In genomic region chr1:228455715-228456114, GRCh38 we compare ENCODE assay signal across 1 cellular context.
TF ChIP-seq lines count a peak whose summit lies in the region.

No MANE protein-coding gene starts in this region.

TF ChIP-seq in GM23338, 12 proteins besides CTCF, POLR2A, EP300 and RAD21 (continued from another document):
- TF ChIP-seq, protein P1, sequence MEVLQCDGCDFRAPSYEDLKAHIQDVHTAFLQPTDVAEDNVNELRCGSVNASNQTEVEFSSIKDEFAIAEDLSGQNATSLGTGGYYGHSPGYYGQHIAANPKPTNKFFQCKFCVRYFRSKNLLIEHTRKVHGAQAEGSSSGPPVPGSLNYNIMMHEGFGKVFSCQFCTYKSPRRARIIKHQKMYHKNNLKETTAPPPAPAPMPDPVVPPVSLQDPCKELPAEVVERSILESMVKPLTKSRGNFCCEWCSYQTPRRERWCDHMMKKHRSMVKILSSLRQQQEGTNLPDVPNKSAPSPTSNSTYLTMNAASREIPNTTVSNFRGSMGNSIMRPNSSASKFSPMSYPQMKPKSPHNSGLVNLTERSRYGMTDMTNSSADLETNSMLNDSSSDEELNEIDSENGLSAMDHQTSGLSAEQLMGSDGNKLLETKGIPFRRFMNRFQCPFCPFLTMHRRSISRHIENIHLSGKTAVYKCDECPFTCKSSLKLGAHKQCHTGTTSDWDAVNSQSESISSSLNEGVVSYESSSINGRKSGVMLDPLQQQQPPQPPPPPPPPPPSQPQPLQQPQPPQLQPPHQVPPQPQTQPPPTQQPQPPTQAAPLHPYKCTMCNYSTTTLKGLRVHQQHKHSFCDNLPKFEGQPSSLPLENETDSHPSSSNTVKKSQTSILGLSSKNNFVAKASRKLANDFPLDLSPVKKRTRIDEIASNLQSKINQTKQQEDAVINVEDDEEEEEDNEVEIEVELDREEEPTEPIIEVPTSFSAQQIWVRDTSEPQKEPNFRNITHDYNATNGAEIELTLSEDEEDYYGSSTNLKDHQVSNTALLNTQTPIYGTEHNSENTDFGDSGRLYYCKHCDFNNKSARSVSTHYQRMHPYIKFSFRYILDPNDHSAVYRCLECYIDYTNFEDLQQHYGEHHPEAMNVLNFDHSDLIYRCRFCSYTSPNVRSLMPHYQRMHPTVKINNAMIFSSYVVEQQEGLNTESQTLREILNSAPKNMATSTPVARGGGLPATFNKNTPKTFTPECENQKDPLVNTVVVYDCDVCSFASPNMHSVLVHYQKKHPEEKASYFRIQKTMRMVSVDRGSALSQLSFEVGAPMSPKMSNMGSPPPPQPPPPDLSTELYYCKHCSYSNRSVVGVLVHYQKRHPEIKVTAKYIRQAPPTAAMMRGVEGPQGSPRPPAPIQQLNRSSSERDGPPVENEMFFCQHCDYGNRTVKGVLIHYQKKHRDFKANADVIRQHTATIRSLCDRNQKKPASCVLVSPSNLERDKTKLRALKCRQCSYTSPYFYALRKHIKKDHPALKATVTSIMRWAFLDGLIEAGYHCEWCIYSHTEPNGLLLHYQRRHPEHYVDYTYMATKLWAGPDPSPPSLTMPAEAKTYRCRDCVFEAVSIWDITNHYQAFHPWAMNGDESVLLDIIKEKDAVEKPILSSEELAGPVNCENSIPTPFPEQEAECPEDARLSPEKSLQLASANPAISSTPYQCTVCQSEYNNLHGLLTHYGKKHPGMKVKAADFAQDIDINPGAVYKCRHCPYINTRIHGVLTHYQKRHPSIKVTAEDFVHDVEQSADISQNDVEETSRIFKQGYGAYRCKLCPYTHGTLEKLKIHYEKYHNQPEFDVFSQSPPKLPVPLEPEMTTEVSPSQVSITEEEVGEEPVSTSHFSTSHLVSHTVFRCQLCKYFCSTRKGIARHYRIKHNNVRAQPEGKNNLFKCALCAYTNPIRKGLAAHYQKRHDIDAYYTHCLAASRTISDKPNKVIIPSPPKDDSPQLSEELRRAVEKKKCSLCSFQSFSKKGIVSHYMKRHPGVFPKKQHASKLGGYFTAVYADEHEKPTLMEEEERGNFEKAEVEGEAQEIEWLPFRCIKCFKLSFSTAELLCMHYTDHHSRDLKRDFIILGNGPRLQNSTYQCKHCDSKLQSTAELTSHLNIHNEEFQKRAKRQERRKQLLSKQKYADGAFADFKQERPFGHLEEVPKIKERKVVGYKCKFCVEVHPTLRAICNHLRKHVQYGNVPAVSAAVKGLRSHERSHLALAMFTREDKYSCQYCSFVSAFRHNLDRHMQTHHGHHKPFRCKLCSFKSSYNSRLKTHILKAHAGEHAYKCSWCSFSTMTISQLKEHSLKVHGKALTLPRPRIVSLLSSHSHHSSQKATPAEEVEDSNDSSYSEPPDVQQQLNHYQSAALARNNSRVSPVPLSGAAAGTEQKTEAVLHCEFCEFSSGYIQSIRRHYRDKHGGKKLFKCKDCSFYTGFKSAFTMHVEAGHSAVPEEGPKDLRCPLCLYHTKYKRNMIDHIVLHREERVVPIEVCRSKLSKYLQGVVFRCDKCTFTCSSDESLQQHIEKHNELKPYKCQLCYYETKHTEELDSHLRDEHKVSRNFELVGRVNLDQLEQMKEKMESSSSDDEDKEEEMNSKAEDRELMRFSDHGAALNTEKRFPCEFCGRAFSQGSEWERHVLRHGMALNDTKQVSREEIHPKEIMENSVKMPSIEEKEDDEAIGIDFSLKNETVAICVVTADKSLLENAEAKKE (CRISPR knock-in tag; IDR thresholded peaks at IDR 0.05): no peak
- TF ChIP-seq NANOG (IDR thresholded peaks at IDR 0.05; ENCODE audit: borderline replicate concordance) (no peak), POLR2AphosphoS5 (IDR thresholded peaks at IDR 0.05; ENCODE audit: low read depth) (no peak), EZH2 (IDR thresholded peaks at IDR 0.05; ENCODE audit: low read depth, unreplicated experiment) (no peak)
